Comparison of ENCODE assay signal across 8 cellular contexts in genomic region chrX:154458954-154459829, GRCh38. TPM values are rescaled to one million over a fixed set of nuclear protein-coding genes. Genes with fewer than 3 reads are reported as not detected.
DNase-seq lines count a peak whose midpoint lies in the region; ATAC-seq and TF ChIP-seq lines count a peak whose summit lies in the region.

No MANE protein-coding gene starts in this region.

- ATAC-seq in left ventricle myocardium superior, result peak; percentile 89

- no peaks in the 10 kb centered on the region for H3K27me3 ChIP-seq in sigmoid colon

- CTCF ChIA-PET in Calu3 (lab: Charles Lee), result interaction anchor here (1.3 kb wide), 1 partner anchor 90 kb away, joined by 3 read pairs; no protein-coding TSS in a partner anchor

- H3K4me3 Mint-ChIP-seq in Calu3 (ENCODE audit: low read depth, unreplicated experiment), result peak overlapping the region; percentile 67
- H3K4me3 Mint-ChIP-seq in activated T-helper 2 cell treated with anti-CD3 and anti-CD28 coated beads, Interferon-gamma antibody, Interleukin-2, Interleukin-4, amounts not matched to agents 10 μg/mL and 5 μg/mL and 100 μg/mL, durations not matched to agents 14 hours and 24 hours and 36 hours (ENCODE audit: low read depth), result peak overlapping the region; percentile 83

- peaks cover 39% of the 10 kb centered on the region for H3K36me3 Mint-ChIP-seq in Calu3 (ENCODE audit: insufficient read depth, unreplicated experiment)
- H3K36me3 Mint-ChIP-seq in activated T-helper 2 cell treated with anti-CD3 and anti-CD28 coated beads, Interferon-gamma antibody, Interleukin-2, Interleukin-4, amounts not matched to agents 10 μg/mL and 5 μg/mL and 100 μg/mL, durations not matched to agents 14 hours and 24 hours and 36 hours (ENCODE audit: low read depth), result peaks cover 14% of the 10 kb centered on the region

- peak overlapping the region; percentile 59 for H3K4me3 ChIP-seq in LNCaP clone FGC (ENCODE audit: low read depth, low read length)
- H3K4me3 ChIP-seq in sigmoid colon, result peak overlapping the region; percentile 43 to 76 (median 63)

- intact Hi-C loops in Calu3 (cut with micrococcal nuclease; ENCODE audit: unreplicated experiment), result no loop called here
- intact Hi-C loops in activated T-helper 2 cell treated with anti-CD3 and anti-CD28 coated beads, Interferon-gamma antibody, Interleukin-2, Interleukin-4, amounts not matched to agents 10 μg/mL and 5 μg/mL and 100 μg/mL, durations not matched to agents 14 hours and 24 hours and 36 hours (cut with micrococcal nuclease), result no loop called here
- intact Hi-C loops in left ventricle myocardium superior (cut with micrococcal nuclease), result no loop called here
- intact Hi-C loops in sigmoid colon (cut with DNase I), result loop anchor here (2.0 kb wide), 1 partner anchor 18 kb away; no protein-coding TSS in a partner anchor

- peaks cover 0 to 15% (median 11%) of the 10 kb centered on the region in 4 donors for H3K4me1 ChIP-seq in sigmoid colon

- TF ChIP-seq CTCF in Calu3 (IDR thresholded peaks at IDR 0.05; ENCODE audit: unreplicated experiment) (no peak), LNCaP clone FGC (IDR thresholded peaks at IDR 0.05; ENCODE audit: control insufficient read depth, extremely low read depth, insufficient read depth) (no peak), sigmoid colon (IDR thresholded peaks at IDR 0.05) (no peak), GM13977 (IDR thresholded peaks at IDR 0.05; ENCODE audit: extremely low read depth, insufficient read depth, missing control alignments) (no peak)

- no peak for TF ChIP-seq EP300 in sigmoid colon (IDR thresholded peaks at IDR 0.05)

- DNase-seq in Calu3 (peak; percentile 52), LNCaP clone FGC (ENCODE audit: low read depth) (no peak), left ventricle myocardium superior (peak; percentile 73), sigmoid colon (no peak), activated gamma-delta T cell treated with Interleukin-2 at 50 U/mL for 16 hours (no peak), GM13977 (ENCODE audit: low spot score) (no peak), iPS-NIHi11 (ENCODE audit: low spot score) (no peak)
- DNase-seq in activated T-helper 2 cell treated with anti-CD3 and anti-CD28 coated beads, Interferon-gamma antibody, Interleukin-2, Interleukin-4, amounts not matched to agents 10 μg/mL and 5 μg/mL and 100 μg/mL, durations not matched to agents 14 hours and 24 hours and 36 hours (ENCODE audit: low spot score), result no peak

- peak overlapping the region; percentile 66 to 76 (median 73) for H3K27ac ChIP-seq in sigmoid colon

- peaks cover 17% of the 10 kb centered on the region for H3K4me1 Mint-ChIP-seq in Calu3 (ENCODE audit: low read depth, unreplicated experiment)
- peaks cover 5% of the 10 kb centered on the region for H3K4me1 Mint-ChIP-seq in activated T-helper 2 cell treated with anti-CD3 and anti-CD28 coated beads, Interferon-gamma antibody, Interleukin-2, Interleukin-4, amounts not matched to agents 10 μg/mL and 5 μg/mL and 100 μg/mL, durations not matched to agents 14 hours and 24 hours and 36 hours (ENCODE audit: low read depth)

- peaks cover 0 to 8% (median 0%) of the 10 kb centered on the region in 4 donors for H3K36me3 ChIP-seq in sigmoid colon

- no peaks in the 10 kb centered on the region for H3K9me3 ChIP-seq in sigmoid colon

- in situ Hi-C loops in GM13977 (cut with MboI; ENCODE audit: low pct_unique_long_range_greater_than_20kb, low sequenced_read_pairs, unreplicated experiment), result no loop called here

- H3K27me3 Mint-ChIP-seq in Calu3 (ENCODE audit: unreplicated experiment), result no peaks in the 10 kb centered on the region
- H3K27me3 Mint-ChIP-seq in activated T-helper 2 cell treated with anti-CD3 and anti-CD28 coated beads, Interferon-gamma antibody, Interleukin-2, Interleukin-4, amounts not matched to agents 10 μg/mL and 5 μg/mL and 100 μg/mL, durations not matched to agents 14 hours and 24 hours and 36 hours (ENCODE audit: low read depth), result no peaks in the 10 kb centered on the region

- H3K9me3 Mint-ChIP-seq in Calu3 (ENCODE audit: low read depth, unreplicated experiment), result no peaks in the 10 kb centered on the region
- H3K9me3 Mint-ChIP-seq in activated T-helper 2 cell treated with anti-CD3 and anti-CD28 coated beads, Interferon-gamma antibody, Interleukin-2, Interleukin-4, amounts not matched to agents 10 μg/mL and 5 μg/mL and 100 μg/mL, durations not matched to agents 14 hours and 24 hours and 36 hours, result no peaks in the 10 kb centered on the region

- WGBS in sigmoid colon, 2 donors, result 30 to 37% methylated on average over 16 of the region's 16 CpGs

- TF ChIP-seq POLR2A in sigmoid colon (IDR thresholded peaks at IDR 0.05), result no peak

- H3K27ac Mint-ChIP-seq in Calu3 (ENCODE audit: unreplicated experiment), result peak overlapping the region; percentile 44
- peak overlapping the region; percentile 62 for H3K27ac Mint-ChIP-seq in activated T-helper 2 cell treated with anti-CD3 and anti-CD28 coated beads, Interferon-gamma antibody, Interleukin-2, Interleukin-4, amounts not matched to agents 10 μg/mL and 5 μg/mL and 100 μg/mL, durations not matched to agents 14 hours and 24 hours and 36 hours

- BruUV-seq in Calu3 (replicated peaks; lab: Mats Ljungman, UMichigan), result no TSS peak

RNA-seq across cellular contexts. Expression of gene PLXNA3, which starts 1.1 kb away (rescaled TPM):
- total RNA-seq in Calu3 (2022) (74.0 and 82.6 TPM in 2 replicates), left ventricle myocardium superior (22.0 TPM), sigmoid colon (10 to 100 TPM in 1 of 4 donors, 1 to 10 TPM in 3; 3.1 to 12.7 (median 5.9) TPM)
- 62.1 and 62.5 TPM in 2 replicates for total RNA-seq in activated T-helper 2 cell treated with anti-CD3 and anti-CD28 coated beads, Interferon-gamma antibody, Interleukin-2, Interleukin-4, amounts not matched to agents 10 μg/mL and 5 μg/mL and 100 μg/mL, durations not matched to agents 14 hours and 24 hours and 36 hours
- 10 to 100 TPM in 1 of 3 donors, 1 to 10 TPM in 2; 4.2 to 22.9 (median 8.6) TPM for polyA plus RNA-seq in sigmoid colon

RNA-seq across cellular contexts. Expression of gene FAM50A, which starts 15.3 kb away (rescaled TPM):
- total RNA-seq in Calu3 (2022) (87.9 and 88.9 TPM in 2 replicates), left ventricle myocardium superior (48.4 TPM), sigmoid colon (10 to 100 TPM; 40.5 to 78.1 (median 48.7) TPM)
- 79.6 and 84.1 TPM in 2 replicates for total RNA-seq in activated T-helper 2 cell treated with anti-CD3 and anti-CD28 coated beads, Interferon-gamma antibody, Interleukin-2, Interleukin-4, amounts not matched to agents 10 μg/mL and 5 μg/mL and 100 μg/mL, durations not matched to agents 14 hours and 24 hours and 36 hours
- 10 to 100 TPM; 61.9 to 85.1 (median 85.1) TPM for polyA plus RNA-seq in sigmoid colon

RNA-seq across cellular contexts. Expression of gene LAGE3, which starts 19.9 kb away (rescaled TPM):
- 25.5 and 25.6 TPM in 2 replicates for total RNA-seq in Calu3 (2022)
- 49.4 and 51.7 TPM in 2 replicates for total RNA-seq in activated T-helper 2 cell treated with anti-CD3 and anti-CD28 coated beads, Interferon-gamma antibody, Interleukin-2, Interleukin-4, amounts not matched to agents 10 μg/mL and 5 μg/mL and 100 μg/mL, durations not matched to agents 14 hours and 24 hours and 36 hours
- 20.7 TPM for total RNA-seq in left ventricle myocardium superior
- 10 to 100 TPM; 15.5 to 32.7 (median 22.4) TPM for total RNA-seq in sigmoid colon
- polyA plus RNA-seq in sigmoid colon, result 10 to 100 TPM; 12.7 to 25.4 (median 21.6) TPM

RNA-seq across cellular contexts. Expression of gene GDI1, which starts 22.2 kb away (rescaled TPM):
- 118 and 130 TPM in 2 replicates for total RNA-seq in Calu3 (2022)
- 115 and 117 TPM in 2 replicates for total RNA-seq in activated T-helper 2 cell treated with anti-CD3 and anti-CD28 coated beads, Interferon-gamma antibody, Interleukin-2, Interleukin-4, amounts not matched to agents 10 μg/mL and 5 μg/mL and 100 μg/mL, durations not matched to agents 14 hours and 24 hours and 36 hours
- 86.2 TPM for total RNA-seq in left ventricle myocardium superior
- 100 to 1,000 TPM in 1 of 4 donors, 10 to 100 TPM in 3; 71.7 to 101 (median 86.1) TPM for total RNA-seq in sigmoid colon
- polyA plus RNA-seq in sigmoid colon, result 10 to 100 TPM; 50.9 to 75.4 (median 51.1) TPM

RNA-seq across cellular contexts. Expression of gene UBL4A, which starts 27.2 kb away (rescaled TPM):
- total RNA-seq in Calu3 (2022), result 37.6 and 41.3 TPM in 2 replicates
- total RNA-seq in activated T-helper 2 cell treated with anti-CD3 and anti-CD28 coated beads, Interferon-gamma antibody, Interleukin-2, Interleukin-4, amounts not matched to agents 10 μg/mL and 5 μg/mL and 100 μg/mL, durations not matched to agents 14 hours and 24 hours and 36 hours, result 55.5 and 56.1 TPM in 2 replicates
- total RNA-seq in left ventricle myocardium superior, result 58.6 TPM
- total RNA-seq in sigmoid colon, result 10 to 100 TPM; 31.6 to 51.0 (median 44.1) TPM
- 10 to 100 TPM; 36.5 to 44.4 (median 36.5) TPM for polyA plus RNA-seq in sigmoid colon

Comparison
In these comparisons a context has a peak if more than half of its experiments do, and no peak if none do; other contexts are left out.
1. DNase-seq: peak in Calu3 (single experiment) and left ventricle myocardium superior (single experiment); none in LNCaP clone FGC (single experiment), activated T-helper 2 cell treated with anti-CD3 and anti-CD28 coated beads, Interferon-gamma antibody, Interleukin-2, Interleukin-4, amounts not matched to agents 10 μg/mL and 5 μg/mL and 100 μg/mL, durations not matched to agents 14 hours and 24 hours and 36 hours (single experiment), sigmoid colon (single experiment), activated gamma-delta T cell treated with Interleukin-2 at 50 U/mL for 16 hours (single experiment), GM13977 (single experiment) and iPS-NIHi11 (single experiment).